In genomic region chr15:67067161-67067853, GRCh38 we compare ENCODE assay signal across 8 cellular contexts. TPM values are rescaled to one million over a fixed set of nuclear protein-coding genes. Genes with fewer than 3 reads are reported as not detected.
DNase-seq lines count a peak whose midpoint lies in the region; ATAC-seq and TF ChIP-seq lines count a peak whose summit lies in the region.

No MANE protein-coding gene starts in this region.

- H3K4me1 Mint-ChIP-seq in natural killer cell = peaks cover 48 to 58% of the 10 kb centered on the region in 2 donors

- peak overlapping the region; percentile 76 for H3K27ac ChIP-seq in OCI-LY7 (ENCODE audit: low read depth, low read length, poor library complexity, severe bottlenecking)

- TF ChIP-seq CTCF in OCI-LY7 (conservative IDR thresholded peaks at IDR 0.05; ENCODE audit: low read length) (no peak), natural killer cell (IDR thresholded peaks at IDR 0.05) (no peak)

- H3K9me3 ChIP-seq in OCI-LY7 (ENCODE audit: low read length) = no peaks in the 10 kb centered on the region

- H3K36me3 ChIP-seq in OCI-LY7 (ENCODE audit: insufficient read depth, low read length) = peaks cover 37% of the 10 kb centered on the region

- peaks cover 64% of the 10 kb centered on the region for H3K79me2 ChIP-seq in OCI-LY7 (ENCODE audit: insufficient read depth, low read depth, low read length)

- CTCF ChIA-PET in OCI-LY7 (lab: Charles Lee; ENCODE audit: unreplicated experiment) = no interaction called here

- no peaks in the 10 kb centered on the region for H3K9me2 ChIP-seq in OCI-LY7 (ENCODE audit: insufficient read depth, low read length)

- no TSS peak for BruUV-seq in OCI-LY7 (replicated peaks; lab: Mats Ljungman, UMichigan)

- H2AFZ ChIP-seq in OCI-LY7 (ENCODE audit: low read length) = no peak overlapping the region

- peak; percentile 48 for DNase-seq in D341Med (ENCODE audit: low spot score)
- DNase-seq in OCI-LY7 (ENCODE audit: low spot score) = peak; percentile 52
- peak; percentile 46 for DNase-seq in dermis blood vessel endothelial cell
- DNase-seq in natural killer cell = no peak
- DNase-seq in NCI-H1694 (lab: John Stamatoyannopoulos, UW) = no peak
- DNase-seq in activated CD4-positive, CD25-positive, alpha-beta regulatory T cell treated with anti-CD3 and anti-CD28 coated beads, Interleukin-2, amount 50 U/mL, for 72 hours = no peak
- DNase-seq in iPS-NIHi11 (ENCODE audit: low spot score) = no peak

- H3K36me3 Mint-ChIP-seq in natural killer cell = no peaks in the 10 kb centered on the region

- H3K4me1 ChIP-seq in OCI-LY7 (ENCODE audit: insufficient read depth, low read length, poor library complexity, severe bottlenecking) = peaks cover 46% of the 10 kb centered on the region

- POLR2A ChIA-PET in OCI-LY7 (lab: Charles Lee) = interaction anchor here (1.5 kb wide), 1 partner anchor 16 kb away, joined by 6 read pairs; no protein-coding TSS in a partner anchor

- H3K4me3 Mint-ChIP-seq in natural killer cell = peak overlapping the region; percentile 93

- intact Hi-C loops in OCI-LY7 (cut with micrococcal nuclease; ENCODE audit: unreplicated experiment) (loop anchor here (5.0 kb wide), 2 partner anchors 120 to 190 kb away; no protein-coding TSS in a partner anchor), natural killer cell (cut with micrococcal nuclease) (loop anchor here (5.0 kb wide), 1 partner anchor 55 kb away; no protein-coding TSS in a partner anchor)

- peaks cover 24% of the 10 kb centered on the region; the same call in 1 of the 2 replicates for H4K20me1 ChIP-seq in OCI-LY7 (ENCODE audit: insufficient read depth, low read length)

- H3K4me2 ChIP-seq in OCI-LY7 (ENCODE audit: low read length) = peak overlapping the region; percentile 96

- H3K27me3 Mint-ChIP-seq in natural killer cell (ENCODE audit: low read depth in 2 of 2) = no peaks in the 10 kb centered on the region

- no peaks in the 10 kb centered on the region for H3K9me3 Mint-ChIP-seq in natural killer cell

- H3K27ac Mint-ChIP-seq in natural killer cell = peak overlapping the region; percentile 87 to 92

- peak overlapping the region; percentile 100 for H3K4me3 ChIP-seq in OCI-LY7 (ENCODE audit: low read depth, low read length, poor library complexity, severe bottlenecking)

- ATAC-seq in natural killer cell (no peak), HG03280 (IDR thresholded peaks at IDR 0.05; ENCODE audit: unreplicated experiment) (no peak)

RNA-seq across cellular contexts. Expression of gene SMAD3, which starts 1.9 kb away (rescaled TPM):
- total RNA-seq in OCI-LY7 (2014; rRNA removed; shearing (Covaris generic)) = 32.8 and 41.2 TPM in 2 replicates
- total RNA-seq in OCI-LY7 (2022) = 77.8 and 84.5 TPM in 2 replicates
- 16.5 and 29.9 TPM in 2 replicates for total RNA-seq in dermis blood vessel endothelial cell
- total RNA-seq in natural killer cell = 10 to 100 TPM; 47.1 to 72.6 (median 63.0) TPM

Comparison
In these comparisons a context has a peak if more than half of its experiments do, and no peak if none do; other contexts are left out.
1. DNase-seq: peak in D341Med (single experiment), OCI-LY7 (single experiment) and dermis blood vessel endothelial cell (single experiment); none in natural killer cell (single experiment), NCI-H1694 (single experiment), activated CD4-positive, CD25-positive, alpha-beta regulatory T cell treated with anti-CD3 and anti-CD28 coated beads, Interleukin-2, amount 50 U/mL, for 72 hours (single experiment) and iPS-NIHi11 (single experiment).